In genomic region chr17:57953703-57954420, GRCh38 we compare ENCODE assay signal across 8 cellular contexts. TPM values are rescaled to one million over a fixed set of nuclear protein-coding genes. Genes with fewer than 3 reads are reported as not detected.
DNase-seq lines count a peak whose midpoint lies in the region; ATAC-seq and TF ChIP-seq lines count a peak whose summit lies in the region.

No MANE protein-coding gene starts in this region.

- H3K4me1 ChIP-seq in mucosa of rectum (ENCODE audit: control insufficient read depth in 2 of 2, insufficient read depth in 2 of 2, low read length in 2 of 2) = peaks cover 16 to 23% of the 10 kb centered on the region in 2 donors
- H3K4me1 ChIP-seq in upper lobe of left lung = peaks cover 45 to 71% (median 56%) of the 10 kb centered on the region in 4 donors

- H3K36me3 ChIP-seq in mucosa of rectum (ENCODE audit: control insufficient read depth in 2 of 2, insufficient read depth in 2 of 2, low read length in 2 of 2) (no peaks in the 10 kb centered on the region), upper lobe of left lung (no peaks in the 10 kb centered on the region)

- H3K27me3 ChIP-seq in mucosa of rectum (ENCODE audit: control insufficient read depth in 2 of 2, insufficient read depth in 2 of 2, low read length in 2 of 2) = peaks cover 0 to 2% of the 10 kb centered on the region in 2 donors
- H3K27me3 ChIP-seq in upper lobe of left lung = no peaks in the 10 kb centered on the region

- no peaks in the 10 kb centered on the region for H3K9me3 Mint-ChIP-seq in activated naive CD4-positive, alpha-beta T cell treated with anti-CD3 and anti-CD28 coated beads, Interleukin-2, amount 50 U/mL, for 24 hours
- H3K9me3 Mint-ChIP-seq in chondrocyte (ENCODE audit: low read depth) = no peaks in the 10 kb centered on the region

- no peak for TF ChIP-seq EP300 in upper lobe of left lung (IDR thresholded peaks at IDR 0.05)

- H3K9me3 ChIP-seq in mucosa of rectum (ENCODE audit: control insufficient read depth in 2 of 2, low read length in 2 of 2) (no peaks in the 10 kb centered on the region), upper lobe of left lung (no peaks in the 10 kb centered on the region)

- peak overlapping the region; percentile 9 to 73 for H3K9ac ChIP-seq in mucosa of rectum (ENCODE audit: low read depth in 1 of 2, low read length in 2 of 2)

- TF ChIP-seq CTCF in chondrocyte (IDR thresholded peaks at IDR 0.05) = no peak
- TF ChIP-seq CTCF in upper lobe of left lung (IDR thresholded peaks at IDR 0.05) = no peak

- peak overlapping the region; percentile 24 for H3K27ac Mint-ChIP-seq in activated naive CD4-positive, alpha-beta T cell treated with anti-CD3 and anti-CD28 coated beads, Interleukin-2, amount 50 U/mL, for 24 hours
- H3K27ac Mint-ChIP-seq in chondrocyte (ENCODE audit: unreplicated experiment) = peak overlapping the region; percentile 90

- H3K27ac ChIP-seq in mucosa of rectum (ENCODE audit: low read depth in 2 of 2, low read length in 2 of 2) (peak overlapping the region; percentile 82 to 88), upper lobe of left lung (peak overlapping the region; percentile 93 to 98 (median 97))

- no peak for TF ChIP-seq POLR2A in upper lobe of left lung (IDR thresholded peaks at IDR 0.05)

- peaks cover 39% of the 10 kb centered on the region for H3K4me1 Mint-ChIP-seq in activated naive CD4-positive, alpha-beta T cell treated with anti-CD3 and anti-CD28 coated beads, Interleukin-2, amount 50 U/mL, for 24 hours
- H3K4me1 Mint-ChIP-seq in chondrocyte (ENCODE audit: low read depth) = peaks cover 58% of the 10 kb centered on the region

- DNase-seq in activated naive CD4-positive, alpha-beta T cell treated with Interleukin-2 at 50 U/mL for 16 hours = no peak
- DNase-seq in chondrocyte (ENCODE audit: low spot score) (no peak), upper lobe of left lung (no peak), SHP77 treated with DMSO at 0.1 percent for 48 hours (lab: John Stamatoyannopoulos, UW) (no peak), SIG-M5 treated with dmso at 0.1 percent for 504 hours (lab: John Stamatoyannopoulos, UW; ENCODE audit: unreplicated experiment) (no peak)

- H3K4me3 ChIP-seq in mucosa of rectum (ENCODE audit: low read length in 2 of 2) (peak overlapping the region; percentile 8 to 62), upper lobe of left lung (peak overlapping the region; percentile 79 to 91 (median 84))

- peak overlapping the region; percentile 78 for H3K4me3 Mint-ChIP-seq in activated naive CD4-positive, alpha-beta T cell treated with anti-CD3 and anti-CD28 coated beads, Interleukin-2, amount 50 U/mL, for 24 hours
- peak overlapping the region; percentile 74 for H3K4me3 Mint-ChIP-seq in chondrocyte (ENCODE audit: unreplicated experiment)

- ATAC-seq in upper lobe of left lung (ENCODE audit: low FRiP score in 2 of 2) (no peak), HG02870 (IDR thresholded peaks at IDR 0.05; ENCODE audit: unreplicated experiment) (no peak)

- 60 to 65% methylated on average over 14 of the region's 14 CpGs for WGBS in upper lobe of left lung, 2 donors

- peaks cover 5% of the 10 kb centered on the region for H3K27me3 Mint-ChIP-seq in activated naive CD4-positive, alpha-beta T cell treated with anti-CD3 and anti-CD28 coated beads, Interleukin-2, amount 50 U/mL, for 24 hours
- H3K27me3 Mint-ChIP-seq in chondrocyte (ENCODE audit: low read depth) = no peaks in the 10 kb centered on the region

- H3K36me3 Mint-ChIP-seq in activated naive CD4-positive, alpha-beta T cell treated with anti-CD3 and anti-CD28 coated beads, Interleukin-2, amount 50 U/mL, for 24 hours = no peaks in the 10 kb centered on the region
- H3K36me3 Mint-ChIP-seq in chondrocyte (ENCODE audit: low read depth) = no peaks in the 10 kb centered on the region

RNA-seq across cellular contexts. Expression of gene CUEDC1, which starts 1.4 kb away (rescaled TPM):
- total RNA-seq in chondrocyte (32.9 to 47.7 TPM (median 41.9 TPM) in 3 replicates), upper lobe of left lung (100 to 1,000 TPM in 1 of 6 donors, 10 to 100 TPM in 5; 33.3 to 119 (median 54.4) TPM)

RNA-seq across cellular contexts. Expression of gene VEZF1, which starts 34.2 kb away (rescaled TPM):
- total RNA-seq in chondrocyte (26.6 to 43.6 TPM (median 39.6 TPM) in 3 replicates), upper lobe of left lung (10 to 100 TPM; 36.4 to 99.7 (median 72.5) TPM)

RNA-seq across cellular contexts. Expression of gene SRSF1, which starts 53.2 kb away (rescaled TPM):
- total RNA-seq in chondrocyte (115 to 161 TPM (median 119 TPM) in 3 replicates), upper lobe of left lung (100 to 1,000 TPM; 109 to 393 (median 160) TPM)
